In the genomic region with DNA sequence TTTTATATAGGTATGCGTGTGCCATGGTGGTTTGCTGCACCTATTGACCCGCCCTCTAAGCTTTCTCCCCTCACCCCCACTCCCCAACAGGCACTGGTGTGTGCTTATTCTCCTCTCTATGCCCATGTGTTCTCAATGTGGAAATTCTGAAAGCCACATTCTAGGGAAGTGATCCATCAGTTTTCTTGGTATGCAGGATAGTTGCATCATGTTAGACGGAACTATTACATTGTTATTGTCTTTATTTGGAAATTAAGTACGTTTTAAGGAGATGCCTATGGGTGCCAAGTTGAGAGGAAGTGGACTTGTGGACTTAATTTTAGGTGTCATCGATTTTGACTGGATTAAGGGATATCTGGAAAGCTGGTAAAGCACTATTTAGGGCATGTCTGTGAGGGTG, we compare ENCODE assay signal across 18 cellular contexts.
"Had no signal": no experiment of that assay in that cellular context is flagged by ENCODE, and none has a peak within 500 bp of the region (broad histone marks: within the 10 kb centered on the region; RNA-seq: fewer than 3 reads in every experiment).

No MANE protein-coding gene starts in this region.

- H3K36me3 Mint-ChIP-seq: activated naive CD4-positive, alpha-beta T cell treated with anti-CD3 and anti-CD28 coated beads, Interleukin-2, amount 50 U/mL, for 72 hours; memory B cell; naive B cell; neural progenitor cell; type B pancreatic cell had no signal

- H3K4me3 ChIP-seq: neural progenitor cell, prostate gland had no signal

- DNase-seq: activated CD4-positive, alpha-beta T cell treated with anti-CD3 and anti-CD28 coated beads for 1 hour; activated CD4-positive, alpha-beta T cell treated with anti-CD3 and anti-CD28 coated beads, Interleukin-2, amount 50 U/mL, for 4 hours; activated gamma-delta T cell treated with Interleukin-2 at 50 U/mL for 16 hours; amniotic stem cell; endodermal cell; naive B cell; right cardiac atrium; small intestine; stimulated activated CD4-positive, alpha-beta T cell treated with anti-CD3 and anti-CD28 coated beads, Interleukin-15, amount 100 ng/mL, for 24 hours; stimulated activated CD4-positive, alpha-beta T cell treated with anti-CD3 and anti-CD28 coated beads, Interleukin-2, amount 100 ng/mL, for 48 hours; stimulated activated naive CD8-positive, alpha-beta T cell treated with anti-CD3 and anti-CD28 coated beads, Interleukin-15, amount 100 ng/mL, for 72 hours; T-helper 17 cell; WERI-Rb-1 had no signal

- H3K36me3 ChIP-seq: neural progenitor cell, prostate gland, WERI-Rb-1 had no signal

- H3K27me3 ChIP-seq: neural progenitor cell had no signal

- H3K9me3 ChIP-seq: prostate gland had no signal

- H3K27me3 Mint-ChIP-seq: naive B cell had no signal

- H3K9me3 Mint-ChIP-seq: activated naive CD4-positive, alpha-beta T cell treated with anti-CD3 and anti-CD28 coated beads, Interleukin-2, amount 50 U/mL, for 72 hours; endodermal cell; memory B cell; naive B cell; neural progenitor cell; stimulated activated naive CD8-positive, alpha-beta T cell treated with anti-CD3 and anti-CD28 coated beads, Interleukin-15, amount 100 ng/mL, for 72 hours; type B pancreatic cell had no signal

- H3K4me3 Mint-ChIP-seq: endodermal cell; memory B cell; naive B cell; neural progenitor cell; stimulated activated naive CD8-positive, alpha-beta T cell treated with anti-CD3 and anti-CD28 coated beads, Interleukin-15, amount 100 ng/mL, for 72 hours; T-helper 17 cell; type B pancreatic cell had no signal

- H3K27ac Mint-ChIP-seq: activated naive CD4-positive, alpha-beta T cell treated with anti-CD3 and anti-CD28 coated beads, Interleukin-2, amount 50 U/mL, for 72 hours; endodermal cell; memory B cell; naive B cell; neural progenitor cell; stimulated activated naive CD8-positive, alpha-beta T cell treated with anti-CD3 and anti-CD28 coated beads, Interleukin-15, amount 100 ng/mL, for 72 hours; T-helper 17 cell; type B pancreatic cell had no signal

- ATAC-seq: activated naive CD4-positive, alpha-beta T cell treated with anti-CD3 and anti-CD28 coated beads, Interleukin-2, amount 50 U/mL, for 72 hours; right cardiac atrium; stimulated activated naive CD8-positive, alpha-beta T cell treated with anti-CD3 and anti-CD28 coated beads, Interleukin-15, amount 100 ng/mL, for 72 hours; T-helper 17 cell had no signal

- H3K4me1 ChIP-seq: neural progenitor cell, prostate gland had no signal

- H3K4me1 Mint-ChIP-seq: endodermal cell; memory B cell; naive B cell; stimulated activated naive CD8-positive, alpha-beta T cell treated with anti-CD3 and anti-CD28 coated beads, Interleukin-15, amount 100 ng/mL, for 72 hours; T-helper 17 cell had no signal
